Comparison of ENCODE assay signal across 11 cellular contexts in genomic region chr3:124117486-124117885, GRCh38.
DNase-seq lines count a peak whose midpoint lies in the region; ATAC-seq, FAIRE-seq and TF ChIP-seq lines count a peak whose summit lies in the region.
"Had no signal": no experiment of that assay in that cellular context is flagged by ENCODE, and none has a peak within 500 bp of the region (broad histone marks: within the 10 kb centered on the region; RNA-seq: fewer than 3 reads in every experiment).

No MANE protein-coding gene starts in this region.

- H3K27me3 ChIP-seq in K562 (ENCODE audit: control insufficient read depth in 2 of 2, insufficient read depth in 2 of 2, low read length in 2 of 2) (no peaks in the 10 kb centered on the region), aorta (ENCODE audit: control insufficient read depth in 1 of 2, insufficient read depth in 2 of 2, low read length in 1 of 2) (no peaks in the 10 kb centered on the region)

- DNase-seq in NCI-H82 (lab: John Stamatoyannopoulos, UW) (peak; percentile 49), NCI-H82 treated with DMSO at 0.1 percent for 48 hours (lab: John Stamatoyannopoulos, UW; ENCODE audit: unreplicated experiment) (no peak), K562 (ENCODE audit: extremely low read depth in 1 of 4, low spot score in 3 of 4) (no peak), hepatic stellate cell (ENCODE audit: low spot score) (peak; percentile 11), aorta (peak in 1 of 2 donors; percentile 69), medulla oblongata (ENCODE audit: extremely low spot score) (no peak)
- DNase-seq: activated CD8-positive, alpha-beta T cell treated with anti-CD3 and anti-CD28 coated beads for 36 hours; T-cell had no signal

- no peak overlapping the region for H3K27ac ChIP-seq in K562 (ENCODE audit: extremely low read depth, low read depth, low read length)
- no peak overlapping the region for H3K27ac ChIP-seq in aorta (ENCODE audit: low read depth in 1 of 2, low read length in 2 of 2)
- H3K27ac ChIP-seq: KMS-11 had no signal

- ATAC-seq in K562, result no peak
- peak; percentile 71 for ATAC-seq in aorta (ENCODE audit: low FRiP score)
- ATAC-seq in HG03521 (IDR thresholded peaks at IDR 0.05; ENCODE audit: unreplicated experiment), result no peak
- no peak for ATAC-seq in HG03139 (IDR thresholded peaks at IDR 0.05; ENCODE audit: unreplicated experiment)
- ATAC-seq: activated CD8-positive, alpha-beta T cell treated with anti-CD3 and anti-CD28 coated beads for 36 hours; T-cell had no signal

- no peaks in the 10 kb centered on the region for H4K20me1 ChIP-seq in K562 (replicated peaks; ENCODE audit: control insufficient read depth, insufficient read depth, low read length)

- POLR2A ChIA-PET in K562 (lab: Yijun Ruan, JAX), result no interaction called here

- intact Hi-C loops in K562 (cut with micrococcal nuclease), result no loop called here
- intact Hi-C loops in aorta (cut with DNase I), result loop anchor here in 1 of 2 donors (5.0 kb wide), 1 partner anchor 160 kb away; no protein-coding TSS in a partner anchor

- no peak overlapping the region for H2AFZ ChIP-seq in K562 (ENCODE audit: low read depth, low read length)

- no peaks in the 10 kb centered on the region for H3K9me1 ChIP-seq in K562 (ENCODE audit: control insufficient read depth, insufficient read depth, low read length)

- H3K9me3 ChIP-seq in K562 (replicated peaks; ENCODE audit: control insufficient read depth, insufficient read depth, low read depth, low read length) (no peaks in the 10 kb centered on the region), aorta (ENCODE audit: control insufficient read depth, low read length) (no peaks in the 10 kb centered on the region)

- H3K79me2 ChIP-seq in K562 (ENCODE audit: control insufficient read depth, insufficient read depth, low read length), result no peaks in the 10 kb centered on the region

- no peak overlapping the region for H3K4me3 ChIP-seq in K562
- H3K4me3 ChIP-seq in aorta (ENCODE audit: low read length in 2 of 2), result no peak overlapping the region

- no peak for FAIRE-seq in K562 (lab: Jason Lieb, UNC)

- H3K9ac ChIP-seq in K562 (ENCODE audit: insufficient read depth in 1 of 2, low read depth in 2 of 2, low read length in 2 of 2), result no peak overlapping the region
- H3K9ac ChIP-seq: KMS-11 had no signal

- no peaks in the 10 kb centered on the region for H3K36me3 ChIP-seq in K562 (ENCODE audit: control insufficient read depth, insufficient read depth, low read length)
- H3K36me3 ChIP-seq in aorta (ENCODE audit: control insufficient read depth in 1 of 2, insufficient read depth in 2 of 2, low read length in 1 of 2), result no peaks in the 10 kb centered on the region

- TF ChIP-seq RAD21 in K562 (CRISPR knock-in tag; conservative IDR thresholded peaks at IDR 0.05 in 1 of 2, IDR thresholded peaks at IDR 0.05 in 1 of 2), result no peak

- TF ChIP-seq EP300 in K562 (IDR thresholded peaks at IDR 0.05; ENCODE audit: low read length), result no peak

- CTCF ChIA-PET in K562 (lab: Yijun Ruan, JAX; ENCODE audit: low intra/inter-chr PET ratio), result no interaction called here

- H3K4me2 ChIP-seq in K562 (ENCODE audit: insufficient read depth, low read length), result no peak overlapping the region
- H3K4me2 ChIP-seq: KMS-11 had no signal

- 0% methylated on average over 3 of the region's 3 CpGs for WGBS in K562 (ENCODE audit: insufficient coverage, low coverage, missing lambda C conversion rate)
- WGBS in aorta, 2 donors, result 3 to 5% methylated on average over 3 of the region's 3 CpGs

- H3K4me1 ChIP-seq in K562 (replicated peaks in 1 of 2; ENCODE audit: control insufficient read depth in 2 of 2, insufficient read depth in 2 of 2, low read length in 2 of 2) (no peaks in the 10 kb centered on the region), aorta (ENCODE audit: control insufficient read depth in 1 of 2, insufficient read depth in 2 of 2, low read length in 2 of 2) (peaks cover 4 to 24% of the 10 kb centered on the region in 2 donors)

- no TSS peak for BruUV-seq in K562 (replicated peaks; lab: Mats Ljungman, UMichigan)

- no peak for TF ChIP-seq POLR2A in K562 (conservative IDR thresholded peaks at IDR 0.05)

- no peak for TF ChIP-seq CTCF in K562 (IDR thresholded peaks at IDR 0.05 in 2 of 3, conservative IDR thresholded peaks at IDR 0.05 in 1 of 3; ENCODE audit: insufficient read depth in 2 of 3, low read depth in 1 of 3, low read length in 3 of 3)

- in situ Hi-C loops in K562 (cut with MboI), result no loop called here

TF ChIP-seq in K562, 482 proteins besides CTCF, POLR2A, EP300 and RAD21:
- TF ChIP-seq SMARCA4 (IDR thresholded peaks at IDR 0.05) (no peak), ZFP36 (IDR thresholded peaks at IDR 0.05; ENCODE audit: low read depth, low read length, partially characterized antibody) (peak; percentile 8)
TF ChIP-seq in K562: peak in this region for 1.

Comparison
In these comparisons a context has a peak if more than half of its experiments do, and no peak if none do; other contexts are left out.
1. DNase-seq: peak in NCI-H82 (single experiment) and hepatic stellate cell (single experiment); none in NCI-H82 treated with DMSO at 0.1 percent for 48 hours (single experiment), K562 (0 of 4) and medulla oblongata (single experiment).